In genomic region chr1:91575909-91576519, GRCh38 we compare ENCODE assay signal across 21 cellular contexts.
DNase-seq lines count a peak whose midpoint lies in the region; ATAC-seq, FAIRE-seq and TF ChIP-seq lines count a peak whose summit lies in the region.
"Had no signal": no experiment of that assay in that cellular context is flagged by ENCODE, and none has a peak within 500 bp of the region (broad histone marks: within the 10 kb centered on the region; RNA-seq: fewer than 3 reads in every experiment).

No MANE protein-coding gene starts in this region.

- peak; percentile 92 for ATAC-seq in DND-41 (ENCODE audit: insufficient read depth, low read depth)
- ATAC-seq in GM12878 = no peak
- ATAC-seq in CD4-positive, alpha-beta T cell (ENCODE audit: poor library complexity) = no peak
- no peak for ATAC-seq in GM21737 (IDR thresholded peaks at IDR 0.05; ENCODE audit: unreplicated experiment)
- ATAC-seq: foreskin keratinocyte; heart right ventricle; stimulated activated effector memory CD8-positive, alpha-beta T cell treated with anti-CD3 and anti-CD28 coated beads, Interleukin-12 subunit alpha, Interleukin-12 subunit beta, amount 100 ng/mL, for 72 hours had no signal

- no peak for FAIRE-seq in GM12878 (lab: Jason Lieb, UNC)

- H3K9me3 Mint-ChIP-seq in neural progenitor cell = peaks cover 2% of the 10 kb centered on the region
- no peaks in the 10 kb centered on the region for H3K9me3 Mint-ChIP-seq in CD4-positive, alpha-beta T cell
- H3K9me3 Mint-ChIP-seq: brain had no signal

- H3K27me3 Mint-ChIP-seq in neural progenitor cell (ENCODE audit: insufficient read depth, low read depth) = peaks cover 7% of the 10 kb centered on the region
- no peaks in the 10 kb centered on the region for H3K27me3 Mint-ChIP-seq in CD4-positive, alpha-beta T cell

- peak; percentile 38 for DNase-seq in DND-41
- DNase-seq in MM.1S = peak; percentile 41
- no peak for DNase-seq in GM12878 (ENCODE audit: low read depth, low spot score)
- no peak for DNase-seq in neural progenitor cell (ENCODE audit: low spot score)
- no peak for DNase-seq in CD4-positive, alpha-beta T cell
- DNase-seq in left ventricle myocardium inferior = no peak
- DNase-seq: activated CD4-positive, CD25-positive, alpha-beta regulatory T cell treated with anti-CD3 and anti-CD28 coated beads, Interleukin-2, amount 50 U/mL, for 72 hours; activated gamma-delta T cell; adrenal gland; erythroblast; foreskin keratinocyte; GOT3; heart right ventricle; naive B cell; NCI-H2081 treated with DMSO at 0.1 percent for 48 hours; NCI-H82; SHP77; testis had no signal

- no peak overlapping the region for H3K4me3 Mint-ChIP-seq in neural progenitor cell
- H3K4me3 Mint-ChIP-seq in CD4-positive, alpha-beta T cell = no peak overlapping the region
- H3K4me3 Mint-ChIP-seq: brain; stimulated activated effector memory CD8-positive, alpha-beta T cell treated with anti-CD3 and anti-CD28 coated beads, Interleukin-12 subunit alpha, Interleukin-12 subunit beta, amount 100 ng/mL, for 72 hours had no signal

- peak overlapping the region; percentile 22 for H3K27ac Mint-ChIP-seq in neural progenitor cell
- no peak overlapping the region for H3K27ac Mint-ChIP-seq in CD4-positive, alpha-beta T cell
- H3K27ac Mint-ChIP-seq: stimulated activated effector memory CD8-positive, alpha-beta T cell treated with anti-CD3 and anti-CD28 coated beads, Interleukin-12 subunit alpha, Interleukin-12 subunit beta, amount 100 ng/mL, for 72 hours had no signal

- H3K79me2 ChIP-seq in DND-41 (ENCODE audit: insufficient read depth, low read length) (no peaks in the 10 kb centered on the region), MM.1S (ENCODE audit: low read length) (no peaks in the 10 kb centered on the region), GM12878 (ENCODE audit: control insufficient read depth, insufficient read depth, low read length) (no peaks in the 10 kb centered on the region), neural progenitor cell (ENCODE audit: low read depth) (no peaks in the 10 kb centered on the region)

- peak overlapping the region; percentile 43 for H3K4me2 ChIP-seq in DND-41 (ENCODE audit: insufficient read depth, low read length)
- peak overlapping the region; percentile 48 for H3K4me2 ChIP-seq in MM.1S (ENCODE audit: low read depth, low read length)
- H3K4me2 ChIP-seq in GM12878 (ENCODE audit: control insufficient read depth, insufficient read depth) = no peak overlapping the region
- H3K4me2 ChIP-seq in neural progenitor cell = no peak overlapping the region

- 21% methylated on average over 4 of the region's 4 CpGs for WGBS in GM12878 (ENCODE audit: insufficient coverage, insufficient replicate concordance, low lambda C conversion rate, missing lambda C conversion rate)

- peak overlapping the region; percentile 43 for H3K27ac ChIP-seq in DND-41 (ENCODE audit: low read length)
- peak overlapping the region; percentile 11; the same call in 1 of the 2 replicates for H3K27ac ChIP-seq in MM.1S (ENCODE audit: low read length)
- H3K27ac ChIP-seq in GM12878 (ENCODE audit: control insufficient read depth, insufficient read depth) = no peak overlapping the region
- H3K27ac ChIP-seq in neural progenitor cell = no peak overlapping the region
- no peak overlapping the region for H3K27ac ChIP-seq in CD4-positive, alpha-beta T cell (ENCODE audit: low read depth, low read length)
- no peak overlapping the region for H3K27ac ChIP-seq in left ventricle myocardium inferior (replicated peaks)
- H3K27ac ChIP-seq: adrenal gland, foreskin keratinocyte, testis had no signal

- TF ChIP-seq RAD21 in GM12878 (IDR thresholded peaks at IDR 0.05; ENCODE audit: insufficient read depth, low read depth, low read length) = no peak

- no peaks in the 10 kb centered on the region for H3K9me2 ChIP-seq in MM.1S (replicated peaks; ENCODE audit: insufficient read depth, low read length)

- BruUV-seq in GM12878 (replicated peaks; lab: Mats Ljungman, UMichigan) = no TSS peak

- no peaks in the 10 kb centered on the region for H3K36me3 Mint-ChIP-seq in neural progenitor cell
- H3K36me3 Mint-ChIP-seq in CD4-positive, alpha-beta T cell (ENCODE audit: low read depth) = no peaks in the 10 kb centered on the region
- H3K36me3 Mint-ChIP-seq: brain; naive B cell; stimulated activated effector memory CD8-positive, alpha-beta T cell treated with anti-CD3 and anti-CD28 coated beads, Interleukin-12 subunit alpha, Interleukin-12 subunit beta, amount 100 ng/mL, for 72 hours had no signal

- no peak for TF ChIP-seq EP300 in GM12878 (IDR thresholded peaks at IDR 0.05; ENCODE audit: borderline replicate concordance in 1 of 2, control insufficient read depth in 1 of 2, low read depth in 2 of 2, low read length in 2 of 2)

- H3K27me3 ChIP-seq in DND-41 (ENCODE audit: insufficient read depth, low read length, poor library complexity) (no peaks in the 10 kb centered on the region), MM.1S (replicated peaks; ENCODE audit: insufficient read depth, low read length) (no peaks in the 10 kb centered on the region), GM12878 (replicated peaks in 1 of 2; ENCODE audit: control insufficient read depth in 2 of 2, insufficient read depth in 2 of 2, low read length in 1 of 2) (no peaks in the 10 kb centered on the region), neural progenitor cell (no peaks in the 10 kb centered on the region), left ventricle myocardium inferior (ENCODE audit: low read depth) (no peaks in the 10 kb centered on the region)
- no peaks in the 10 kb centered on the region for H3K27me3 ChIP-seq in CD4-positive, alpha-beta T cell (ENCODE audit: control insufficient read depth, insufficient read depth, low read length)
- H3K27me3 ChIP-seq: adrenal gland, foreskin keratinocyte, heart right ventricle, testis had no signal

- H3K36me3 ChIP-seq in DND-41 (ENCODE audit: insufficient read depth, low read length) = no peaks in the 10 kb centered on the region
- no peaks in the 10 kb centered on the region for H3K36me3 ChIP-seq in MM.1S (replicated peaks; ENCODE audit: insufficient read depth, low read length)
- no peaks in the 10 kb centered on the region for H3K36me3 ChIP-seq in GM12878 (ENCODE audit: control insufficient read depth in 2 of 2, insufficient read depth in 2 of 2, low read length in 1 of 2)
- H3K36me3 ChIP-seq in neural progenitor cell = no peaks in the 10 kb centered on the region
- no peaks in the 10 kb centered on the region for H3K36me3 ChIP-seq in left ventricle myocardium inferior
- H3K36me3 ChIP-seq: adrenal gland, heart right ventricle had no signal

- no peaks in the 10 kb centered on the region for H4K20me1 ChIP-seq in DND-41 (ENCODE audit: insufficient read depth, low read length)
- H4K20me1 ChIP-seq in MM.1S (ENCODE audit: insufficient read depth, low read length) = no peaks in the 10 kb centered on the region
- no peaks in the 10 kb centered on the region for H4K20me1 ChIP-seq in GM12878 (ENCODE audit: control insufficient read depth, insufficient read depth)
- no peaks in the 10 kb centered on the region for H4K20me1 ChIP-seq in neural progenitor cell (ENCODE audit: low read depth)

- in situ Hi-C loops in GM12878 (cut with MboI) = no loop called here

- RAD21 ChIA-PET in GM12878 (lab: Charles Lee; ENCODE audit: unreplicated experiment) = no interaction called here

- no peak for TF ChIP-seq CTCF in DND-41 (IDR thresholded peaks at IDR 0.05; ENCODE audit: borderline replicate concordance, extremely low read depth, low read length, poor library complexity, severe bottlenecking)
- no peak for TF ChIP-seq CTCF in MM.1S (IDR thresholded peaks at IDR 0.05; ENCODE audit: low read length)
- no peak for TF ChIP-seq CTCF in GM12878 (IDR thresholded peaks at IDR 0.05 in 2 of 3, conservative IDR thresholded peaks at IDR 0.05 in 1 of 3; ENCODE audit: control insufficient read depth in 2 of 3, extremely low read depth in 1 of 3, insufficient read depth in 1 of 3, low read depth in 3 of 3, low read length in 3 of 3)
- no peak for TF ChIP-seq CTCF in neural progenitor cell (IDR thresholded peaks at IDR 0.05)
- TF ChIP-seq CTCF in CD4-positive, alpha-beta T cell (IDR thresholded peaks at IDR 0.05) = no peak
- no peak for TF ChIP-seq CTCF in left ventricle myocardium inferior (IDR thresholded peaks at IDR 0.05; ENCODE audit: borderline replicate concordance)

- H3K4me3 ChIP-seq in DND-41 (ENCODE audit: low read depth in 1 of 2, low read length in 2 of 2) (peak overlapping the region in 1 of 2 experiments; percentile 16; a peak in 1 of 4 replicates), MM.1S (ENCODE audit: low read length) (peak overlapping the region; percentile 7; the same call in 1 of the 2 replicates), GM12878 (no peak overlapping the region), neural progenitor cell (no peak overlapping the region), left ventricle myocardium inferior (no peak overlapping the region)
- H3K4me3 ChIP-seq: adrenal gland, heart right ventricle, testis had no signal

- H2AFZ ChIP-seq in DND-41 (ENCODE audit: low read depth, low read length) (no peak overlapping the region), MM.1S (ENCODE audit: low read length) (peak overlapping the region; percentile 5; the same call in 1 of the 2 replicates), GM12878 (ENCODE audit: control insufficient read depth, low read depth, low read length) (peak overlapping the region; percentile 1; the same call in 1 of the 2 replicates), neural progenitor cell (replicated peaks) (no peak overlapping the region)

- H3K4me1 Mint-ChIP-seq in neural progenitor cell = peaks cover 20% of the 10 kb centered on the region
- peaks cover 24% of the 10 kb centered on the region for H3K4me1 Mint-ChIP-seq in CD4-positive, alpha-beta T cell (ENCODE audit: low read depth)

- SMC1A ChIA-PET in GM12878 (lab: Charles Lee; ENCODE audit: uncharacterized antibody, unreplicated experiment) = no interaction called here

- H3F3A ChIP-seq in MM.1S (ENCODE audit: insufficient read depth, low read length) (no peaks in the 10 kb centered on the region), neural progenitor cell (ENCODE audit: low read depth) (no peaks in the 10 kb centered on the region)

- H3K4me1 ChIP-seq in DND-41 (ENCODE audit: insufficient read depth, low read length) (peaks cover 31% of the 10 kb centered on the region), MM.1S (ENCODE audit: low read length) (peaks cover 22% of the 10 kb centered on the region), GM12878 (ENCODE audit: control insufficient read depth, insufficient read depth, low read length) (peaks cover 12% of the 10 kb centered on the region), neural progenitor cell (peaks cover 4% of the 10 kb centered on the region), left ventricle myocardium inferior (peaks cover 28% of the 10 kb centered on the region)
- H3K4me1 ChIP-seq: foreskin keratinocyte had no signal

- TF ChIP-seq POLR2A in GM12878 (IDR thresholded peaks at IDR 0.05; ENCODE audit: low read depth, low read length) = no peak

- H3K9me3 ChIP-seq in DND-41 (ENCODE audit: insufficient read depth, low read length, severe bottlenecking) = no peaks in the 10 kb centered on the region
- H3K9me3 ChIP-seq in MM.1S (replicated peaks; ENCODE audit: insufficient read depth, low read length) = no peaks in the 10 kb centered on the region
- no peaks in the 10 kb centered on the region for H3K9me3 ChIP-seq in GM12878 (replicated peaks; ENCODE audit: control insufficient read depth, insufficient read depth, low read length)
- no peaks in the 10 kb centered on the region for H3K9me3 ChIP-seq in neural progenitor cell (ENCODE audit: low read depth)
- H3K9me3 ChIP-seq in CD4-positive, alpha-beta T cell (ENCODE audit: control insufficient read depth, low read length) = no peaks in the 10 kb centered on the region
- peaks cover 3% of the 10 kb centered on the region for H3K9me3 ChIP-seq in left ventricle myocardium inferior (replicated peaks)
- H3K9me3 ChIP-seq: adrenal gland, heart right ventricle, testis had no signal

- intact Hi-C loops in GM12878 (cut with micrococcal nuclease; ENCODE audit: unreplicated experiment) = no loop called here
- intact Hi-C loops in CD4-positive, alpha-beta T cell (cut with DNase I, micrococcal nuclease) = no loop called here
- intact Hi-C loops in left ventricle myocardium inferior (cut with micrococcal nuclease) = no loop called here

- CTCF ChIA-PET in GM12878 (lab: Yijun Ruan, JAX) = no interaction called here
- CTCF ChIA-PET in CD4-positive, alpha-beta T cell (lab: Charles Lee) = no interaction called here

- no peak overlapping the region for H3K9ac ChIP-seq in DND-41 (ENCODE audit: low read depth, low read length)
- H3K9ac ChIP-seq in MM.1S (ENCODE audit: low read length) = no peak overlapping the region
- H3K9ac ChIP-seq in GM12878 (ENCODE audit: control insufficient read depth, insufficient read depth, low read length) = no peak overlapping the region
- H3K9ac ChIP-seq in neural progenitor cell = no peak overlapping the region

- POLR2A ChIA-PET in GM12878 (lab: Charles Lee) = no interaction called here
- POLR2A ChIA-PET in CD4-positive, alpha-beta T cell (lab: Charles Lee) = interaction anchor here (0.9 to 1.3 kb wide), 2 partner anchors 16 to 27 kb away, joined by 3 to 4 read pairs; no protein-coding TSS in a partner anchor

Comparison
In these comparisons a context has a peak if more than half of its experiments do, and no peak if none do; other contexts are left out.
1. DNase-seq: peak in DND-41 (single experiment) and MM.1S (single experiment); none in GM12878 (single experiment), neural progenitor cell (single experiment), CD4-positive, alpha-beta T cell (0 of 10) and left ventricle myocardium inferior (single experiment).
2. H2AFZ ChIP-seq: peak in MM.1S (single experiment) and GM12878 (single experiment); none in DND-41 (single experiment) and neural progenitor cell (single experiment).
3. H3K27ac ChIP-seq: peak in DND-41 (single experiment) and MM.1S (single experiment); none in GM12878 (single experiment), neural progenitor cell (single experiment), CD4-positive, alpha-beta T cell (single experiment) and left ventricle myocardium inferior (single experiment).
4. H3K4me2 ChIP-seq: peak in DND-41 (single experiment) and MM.1S (single experiment); none in GM12878 (single experiment) and neural progenitor cell (single experiment).